8 cellular contexts compared by ENCODE assay signal in genomic region chr20:47785321-47785899, GRCh38. TPM values are rescaled to one million over a fixed set of nuclear protein-coding genes. Genes with fewer than 3 reads are reported as not detected.
A peak's percentile ranks its signal among the peaks of the same experiment; 100 is the strongest.
DNase-seq lines count a peak whose midpoint lies in the region; ATAC-seq and TF ChIP-seq lines count a peak whose summit lies in the region.

Gene SULF2 (minus strand): TSS chr20:47785481. CDS start chr20:47757363, 28,118 bp downstream.

- peak within 1 kb of the TSS; percentile 69 to 76 (median 71) for H3K4me3 ChIP-seq in subcutaneous abdominal adipose tissue (ENCODE audit: low read depth in 1 of 5, low read length in 5 of 5)

- H3K9ac ChIP-seq in subcutaneous abdominal adipose tissue (ENCODE audit: low read length in 5 of 5): peak within 1 kb of the TSS in 3 of 5 donors; percentile 33 to 75 (median 48)

- no peaks in the 10 kb centered on the region for H3K36me3 ChIP-seq in subcutaneous abdominal adipose tissue (ENCODE audit: control insufficient read depth in 5 of 5, insufficient read depth in 5 of 5, low read length in 5 of 5)

- H3K9me3 Mint-ChIP-seq in HFFc6: no peaks in the 10 kb centered on the region

- peaks cover 0 to 39% (median 24%) of the 10 kb centered on the region in 5 donors for H3K4me1 ChIP-seq in subcutaneous abdominal adipose tissue (ENCODE audit: control insufficient read depth in 5 of 5, insufficient read depth in 5 of 5, low read length in 5 of 5)

- DNase-seq in ACHN (peak; percentile 14), HFFc6 (no peak), caudate nucleus (lab: John Stamatoyannopoulos, UW) (peak in 2 of 61 donors; percentile 17 to 21), left colon (peak; percentile 59 to 79), activated gamma-delta T cell (lab: John Stamatoyannopoulos, UW) (no peak), HPDE6-E6E7 (ENCODE audit: extremely low spot score) (no peak)

- H3K4me3 Mint-ChIP-seq in HFFc6: peak within 1 kb of the TSS; percentile 75

- intact Hi-C loops in left colon (cut with DNase I, micrococcal nuclease): no loop called here

- no peaks in the 10 kb centered on the region for H3K9me3 ChIP-seq in subcutaneous abdominal adipose tissue (ENCODE audit: control insufficient read depth in 5 of 5, low read length in 5 of 5)

- no peak within 1 kb of the TSS for H3K27ac Mint-ChIP-seq in HFFc6

- H3K4me1 Mint-ChIP-seq in HFFc6 (ENCODE audit: low read depth): peaks cover 7% of the 10 kb centered on the region

- peak; percentile 66 for ATAC-seq in left colon
- no peak for ATAC-seq in GM21528 (IDR thresholded peaks at IDR 0.05; ENCODE audit: low FRiP score, unreplicated experiment)

- TF ChIP-seq CTCF in HFFc6 (IDR thresholded peaks at IDR 0.05): no peak

- H3K27me3 ChIP-seq in subcutaneous abdominal adipose tissue (ENCODE audit: control insufficient read depth in 5 of 5, insufficient read depth in 4 of 5, low read length in 5 of 5): peaks cover 6 to 36% (median 25%) of the 10 kb centered on the region in 5 donors

- peak within 1 kb of the TSS; percentile 13 for H3K27ac ChIP-seq in caudate nucleus (ENCODE audit: low read depth, low read length)
- peak within 1 kb of the TSS; percentile 57 for H3K27ac ChIP-seq in subcutaneous abdominal adipose tissue (ENCODE audit: low read depth, low read length)

- peaks cover 51% of the 10 kb centered on the region for H3K27me3 Mint-ChIP-seq in HFFc6 (ENCODE audit: insufficient read depth)

- in situ Hi-C loops in ACHN (cut with HindIII; ENCODE audit: low pct_ligation_motif_present, low pct_unique_long_range_greater_than_20kb, low sequenced_read_pairs): no loop called here

- H3K36me3 Mint-ChIP-seq in HFFc6 (ENCODE audit: low read depth): no peaks in the 10 kb centered on the region

RNA-seq across cellular contexts. Expression of gene SULF2, which starts in this region (rescaled TPM):
- 1 to 10 TPM in 1 of 6 experiments, under 1 TPM in 5; 0.23 to 1.3 (median 0.33) TPM for total RNA-seq in HFFc6 (2021; fragmentation: NEBNext Ultra II Directional; extraction: Animal tissue kit (Norgen Biotek cat#: 25700))
- 100 to 1,000 TPM; 124 to 177 TPM for total RNA-seq in left colon

Comparison
In these comparisons a context has a peak if more than half of its experiments do, and no peak if none do; other contexts are left out.
1. RNA of gene SULF2 (total RNA-seq): 124 to 177 TPM in left colon; 0.23 to 1.3 TPM in HFFc6; every median in the first group is over 10 times any median in the second.
2. DNase-seq: peak in ACHN (single experiment) and left colon (2 of 2); none in HFFc6 (single experiment), activated gamma-delta T cell (single experiment) and HPDE6-E6E7 (single experiment).